ENCODE assay signal across 13 cellular contexts in genomic region chr11:93729129-93729616, GRCh38. TPM values are rescaled to one million over a fixed set of nuclear protein-coding genes. Genes with fewer than 3 reads are reported as not detected.
DNase-seq lines count a peak whose midpoint lies in the region; ATAC-seq, FAIRE-seq and TF ChIP-seq lines count a peak whose summit lies in the region.
"Had no signal": no experiment of that assay in that cellular context is flagged by ENCODE, and none has a peak within 500 bp of the region (broad histone marks: within the 10 kb centered on the region; RNA-seq: fewer than 3 reads in every experiment).

No MANE protein-coding gene starts in this region.

- no peak overlapping the region for H3K4ac ChIP-seq in IMR-90 (ENCODE audit: low read depth, low read length)

- H2BK120ac ChIP-seq in IMR-90 (ENCODE audit: low read depth, low read length) = no peak overlapping the region

- no peak for ATAC-seq in activated CD8-positive, alpha-beta memory T cell treated with anti-CD3 and anti-CD28 coated beads, Interleukin-2, amount 10 ng/mL, durations not matched to agents 7 days and 5 days
- no peak; the same call in 1 of the 2 replicates for ATAC-seq in IMR-90 (ENCODE audit: low read depth)

- H3K27me3 ChIP-seq in IMR-90 (ENCODE audit: control insufficient read depth, insufficient read depth, low read length) (no peaks in the 10 kb centered on the region), astrocyte (ENCODE audit: insufficient read depth, low read length) (no peaks in the 10 kb centered on the region)
- H3K27me3 ChIP-seq: SJCRH30, tibial artery had no signal

- H3K56ac ChIP-seq in IMR-90 (ENCODE audit: extremely low read depth, insufficient read depth, low read length) = no peak overlapping the region

- H3K9me1 ChIP-seq in IMR-90 (ENCODE audit: insufficient read depth, low read length) = no peaks in the 10 kb centered on the region; the same call in 1 of the 2 replicates

- intact Hi-C loops in IMR-90 (cut with micrococcal nuclease) = no loop called here

- H4K20me1 ChIP-seq in IMR-90 (ENCODE audit: insufficient read depth, low read length) (peaks cover 50% of the 10 kb centered on the region), astrocyte (ENCODE audit: insufficient read depth, low read length) (peaks cover 40% of the 10 kb centered on the region)

- no peak overlapping the region for H2BK15ac ChIP-seq in IMR-90 (ENCODE audit: low read depth, low read length)

- no peak overlapping the region for H2AFZ ChIP-seq in IMR-90 (replicated peaks; ENCODE audit: low read length, poor library complexity)
- no peak overlapping the region for H2AFZ ChIP-seq in astrocyte (ENCODE audit: low read depth, low read length)

- H3K27ac Mint-ChIP-seq in activated CD8-positive, alpha-beta memory T cell treated with anti-CD3 and anti-CD28 coated beads, Interleukin-2, amount 10 ng/mL, durations not matched to agents 7 days and 5 days = peak overlapping the region; percentile 58
- peak overlapping the region; percentile 30 for H3K27ac Mint-ChIP-seq in astrocyte (ENCODE audit: unreplicated experiment)

- no peak overlapping the region for H3K23ac ChIP-seq in IMR-90 (ENCODE audit: low read depth, low read length)

- no peaks in the 10 kb centered on the region for H3K9me3 Mint-ChIP-seq in activated CD8-positive, alpha-beta memory T cell treated with anti-CD3 and anti-CD28 coated beads, Interleukin-2, amount 10 ng/mL, durations not matched to agents 7 days and 5 days (ENCODE audit: low read depth)
- H3K9me3 Mint-ChIP-seq in astrocyte (ENCODE audit: unreplicated experiment) = no peaks in the 10 kb centered on the region

- TF ChIP-seq POLR2A in IMR-90 (IDR thresholded peaks at IDR 0.05; ENCODE audit: low read depth, low read length) = peak; percentile 45

- H4K5ac ChIP-seq in IMR-90 (ENCODE audit: low read depth, low read length) = no peak overlapping the region

- H3K36me3 Mint-ChIP-seq in activated CD8-positive, alpha-beta memory T cell treated with anti-CD3 and anti-CD28 coated beads, Interleukin-2, amount 10 ng/mL, durations not matched to agents 7 days and 5 days = peaks cover 70% of the 10 kb centered on the region
- peaks cover 9% of the 10 kb centered on the region for H3K36me3 Mint-ChIP-seq in astrocyte (ENCODE audit: low read depth, unreplicated experiment)

- TF ChIP-seq CTCF in IMR-90 (conservative IDR thresholded peaks at IDR 0.05; ENCODE audit: low read depth, low read length) (no peak), astrocyte (IDR thresholded peaks at IDR 0.05; ENCODE audit: insufficient read depth, low read depth, low read length) (no peak), D721Med (IDR thresholded peaks at IDR 0.05; ENCODE audit: insufficient read depth, missing control alignments) (no peak)

- no peak overlapping the region for H3K14ac ChIP-seq in IMR-90 (replicated peaks; ENCODE audit: low read depth, low read length)

- H3K9ac ChIP-seq in IMR-90 (ENCODE audit: low read depth, low read length) = no peak overlapping the region
- H3K9ac ChIP-seq in astrocyte (ENCODE audit: low read length) = no peak overlapping the region

- H3K27ac ChIP-seq in IMR-90 (ENCODE audit: insufficient read depth, low read length) (no peak overlapping the region), astrocyte (ENCODE audit: low read depth, low read length) (no peak overlapping the region)
- H3K27ac ChIP-seq: SJCRH30, tibial artery had no signal

- H2AK5ac ChIP-seq in IMR-90 (ENCODE audit: low read depth, low read length) = no peak overlapping the region

- H3K9me3 ChIP-seq in IMR-90 (ENCODE audit: control insufficient read depth, insufficient read depth, low read length) = no peaks in the 10 kb centered on the region
- H3K9me3 ChIP-seq in astrocyte (ENCODE audit: insufficient read depth, low read depth, low read length) = no peaks in the 10 kb centered on the region
- H3K9me3 ChIP-seq: SJCRH30, tibial artery had no signal

- H3K79me2 ChIP-seq in astrocyte (ENCODE audit: insufficient read depth, low read length) = peaks cover 19% of the 10 kb centered on the region

- dilution Hi-C loops in IMR-90 (cut with HindIII; ENCODE audit: low sequenced_read_pairs, unreplicated experiment) = no loop called here

- H2BK5ac ChIP-seq in IMR-90 (ENCODE audit: low read depth, low read length, poor library complexity, severe bottlenecking) = no peak overlapping the region

- in situ Hi-C loops in IMR-90 (cut with MboI; ENCODE audit: low sequenced_read_pairs) = no loop called here

- H4K91ac ChIP-seq in IMR-90 (ENCODE audit: insufficient read depth, low read depth, low read length) = no peak overlapping the region

- H3K4me1 ChIP-seq in IMR-90 (ENCODE audit: control insufficient read depth, insufficient read depth, low read length) = peaks cover 9% of the 10 kb centered on the region
- no peaks in the 10 kb centered on the region for H3K4me1 ChIP-seq in astrocyte (ENCODE audit: insufficient read depth, low read length)
- H3K4me1 ChIP-seq: SJCRH30, tibial artery had no signal

- H3K4me2 ChIP-seq in IMR-90 (ENCODE audit: low read depth, low read length) = no peak overlapping the region
- H3K4me2 ChIP-seq in astrocyte (ENCODE audit: low read length) = no peak overlapping the region

- no TSS peak for BruUV-seq in IMR-90 (replicated peaks; lab: Mats Ljungman, UMichigan)

- H2BK20ac ChIP-seq in IMR-90 (ENCODE audit: low read depth, low read length) = no peak overlapping the region

- no peak overlapping the region for H4K8ac ChIP-seq in IMR-90 (ENCODE audit: low read depth in 2 of 2, low read length in 2 of 2)

- TF ChIP-seq RAD21 in IMR-90 (IDR thresholded peaks at IDR 0.05; ENCODE audit: low read length) = no peak

- WGBS in IMR-90 (ENCODE audit: extremely low coverage in 2 of 2, insufficient read length in 1 of 2), 2 experiments = 90% methylated on average over 2 of the region's 5 CpGs; no CpG with 5 or more reads in 1 of the 2 experiments

- no peaks in the 10 kb centered on the region for H3K27me3 Mint-ChIP-seq in activated CD8-positive, alpha-beta memory T cell treated with anti-CD3 and anti-CD28 coated beads, Interleukin-2, amount 10 ng/mL, durations not matched to agents 7 days and 5 days
- no peaks in the 10 kb centered on the region for H3K27me3 Mint-ChIP-seq in astrocyte (ENCODE audit: low read depth, unreplicated experiment)

- no peak overlapping the region for H3K18ac ChIP-seq in IMR-90 (ENCODE audit: low read depth, low read length)

- POLR2A ChIA-PET in IMR-90 (lab: Charles Lee; ENCODE audit: unreplicated experiment) = interaction anchor here (1.0 kb wide), 1 partner anchor 12 kb away, joined by 3 read pairs; the partner anchor contains the start of genes C11orf54 and TAF1D

- H3K4me1 Mint-ChIP-seq in activated CD8-positive, alpha-beta memory T cell treated with anti-CD3 and anti-CD28 coated beads, Interleukin-2, amount 10 ng/mL, durations not matched to agents 7 days and 5 days = peaks cover 24% of the 10 kb centered on the region
- peaks cover 13% of the 10 kb centered on the region for H3K4me1 Mint-ChIP-seq in astrocyte (ENCODE audit: low read depth, unreplicated experiment)

- H3K4me3 ChIP-seq in IMR-90 (ENCODE audit: insufficient read depth, low read depth, low read length) = no peak overlapping the region
- H3K4me3 ChIP-seq in astrocyte (ENCODE audit: insufficient read depth, low read depth, low read length) = no peak overlapping the region
- H3K4me3 ChIP-seq: SJCRH30, tibial artery had no signal

- H3K79me1 ChIP-seq in IMR-90 (ENCODE audit: low read depth in 1 of 2, low read length in 2 of 2) = peaks cover 7 to 23% of the 10 kb centered on the region in 2 experiments; a peak in 2 of 4 replicates

- H3K36me3 ChIP-seq in IMR-90 (ENCODE audit: control insufficient read depth, insufficient read depth, low read length) (peaks cover 30% of the 10 kb centered on the region), astrocyte (ENCODE audit: insufficient read depth, low read length) (peaks cover 73% of the 10 kb centered on the region)

- H3K4me3 Mint-ChIP-seq in activated CD8-positive, alpha-beta memory T cell treated with anti-CD3 and anti-CD28 coated beads, Interleukin-2, amount 10 ng/mL, durations not matched to agents 7 days and 5 days = no peak overlapping the region
- no peak overlapping the region for H3K4me3 Mint-ChIP-seq in astrocyte (ENCODE audit: unreplicated experiment)

- CTCF ChIA-PET in activated CD8-positive, alpha-beta memory T cell treated with anti-CD3 and anti-CD28 coated beads, Interleukin-2, amount 10 ng/mL, durations not matched to agents 7 days and 5 days (lab: Charles Lee) = no interaction called here
- CTCF ChIA-PET in IMR-90 (lab: Yijun Ruan, JAX) = no interaction called here

- no peak for FAIRE-seq in astrocyte (lab: Jason Lieb, UNC)
- no peak for FAIRE-seq in D721Med (lab: Jason Lieb, UNC)

- DNase-seq in activated CD8-positive, alpha-beta memory T cell treated with anti-CD3 and anti-CD28 coated beads, Interleukin-2, amount 10 ng/mL, durations not matched to agents 7 days and 5 days = no peak
- DNase-seq in activated CD8-positive, alpha-beta memory T cell treated with anti-CD3 and anti-CD28 coated beads, Interleukin-2, amount 50 U/mL, for 48 hours = no peak
- DNase-seq in IMR-90 (no peak), astrocyte (ENCODE audit: low read depth) (no peak), NCI-H2227 (lab: John Stamatoyannopoulos, UW; ENCODE audit: unreplicated experiment) (no peak), D721Med (ENCODE audit: insufficient read length, low spot score) (no peak), LoVo (ENCODE audit: low spot score) (no peak)
- DNase-seq in stimulated activated CD8-positive, alpha-beta memory T cell treated with anti-CD3 and anti-CD28 coated beads, Interleukin-4, amount 100 ng/mL, for 48 hours = peak; percentile 42
- DNase-seq: activated CD4-positive, CD25-positive, alpha-beta regulatory T cell treated with anti-CD3 and anti-CD28 coated beads, Interleukin-2, amount 50 U/mL, for 72 hours; mesendoderm; retina; SJCRH30; tibial artery had no signal

- no peak overlapping the region for H2AK9ac ChIP-seq in IMR-90 (replicated peaks; ENCODE audit: low read depth, low read length, poor library complexity)

RNA-seq across cellular contexts. Expression of gene TAF1D, which starts 12.1 kb away (rescaled TPM):
- total RNA-seq in activated CD8-positive, alpha-beta memory T cell treated with anti-CD3 and anti-CD28 coated beads, Interleukin-2, amount 10 ng/mL, durations not matched to agents 7 days and 5 days = 100 to 1,000 TPM; 201 to 221 TPM
- total RNA-seq in IMR-90 (2012; rRNA removed) (56.8 and 147 TPM in 2 replicates), astrocyte (131 and 145 TPM in 2 replicates)
- 94.8 and 133 TPM in 2 replicates for polyA plus RNA-seq in IMR-90 (2012; rRNA removed)
- 3.9 and 11.3 TPM in 2 replicates for polyA plus RNA-seq in IMR-90 (2012; cell fraction: cytosol; rRNA removed)
- 30.6 and 222 TPM in 2 replicates for polyA plus RNA-seq in IMR-90 (2012; cell fraction: nucleus; rRNA removed; ENCODE audit: low replicate concordance)

RNA-seq across cellular contexts. Expression of gene C11orf54, which starts 12.3 kb away (rescaled TPM):
- 10 to 100 TPM; 17.1 to 18.3 TPM for total RNA-seq in activated CD8-positive, alpha-beta memory T cell treated with anti-CD3 and anti-CD28 coated beads, Interleukin-2, amount 10 ng/mL, durations not matched to agents 7 days and 5 days
- total RNA-seq in IMR-90 (2012; rRNA removed) = 16.0 and 21.4 TPM in 2 replicates
- 9.1 and 13.7 TPM in 2 replicates for polyA plus RNA-seq in IMR-90 (2012; rRNA removed)
- 1.7 and 3.9 TPM in 2 replicates for polyA plus RNA-seq in IMR-90 (2012; cell fraction: cytosol; rRNA removed)
- polyA plus RNA-seq in IMR-90 (2012; cell fraction: nucleus; rRNA removed; ENCODE audit: low replicate concordance) = 1.3 and 19.1 TPM in 2 replicates
- total RNA-seq in astrocyte = 12.7 and 14.8 TPM in 2 replicates

RNA-seq across cellular contexts. Expression of gene MED17, which starts 54.9 kb away (rescaled TPM):
- 10 to 100 TPM; 38.8 to 47.2 TPM for total RNA-seq in activated CD8-positive, alpha-beta memory T cell treated with anti-CD3 and anti-CD28 coated beads, Interleukin-2, amount 10 ng/mL, durations not matched to agents 7 days and 5 days
- total RNA-seq in IMR-90 (2012; rRNA removed) (23.3 and 34.7 TPM in 2 replicates), astrocyte (37.0 and 40.0 TPM in 2 replicates)
- polyA plus RNA-seq in IMR-90 (2012; rRNA removed) = 16.8 and 20.0 TPM in 2 replicates
- polyA plus RNA-seq in IMR-90 (2012; cell fraction: cytosol; rRNA removed) = 7.7 and 7.9 TPM in 2 replicates
- 23.9 and 39.7 TPM in 2 replicates for polyA plus RNA-seq in IMR-90 (2012; cell fraction: nucleus; rRNA removed; ENCODE audit: low replicate concordance)
